Comparison of ENCODE assay signal across 25 cellular contexts in the genomic region with DNA sequence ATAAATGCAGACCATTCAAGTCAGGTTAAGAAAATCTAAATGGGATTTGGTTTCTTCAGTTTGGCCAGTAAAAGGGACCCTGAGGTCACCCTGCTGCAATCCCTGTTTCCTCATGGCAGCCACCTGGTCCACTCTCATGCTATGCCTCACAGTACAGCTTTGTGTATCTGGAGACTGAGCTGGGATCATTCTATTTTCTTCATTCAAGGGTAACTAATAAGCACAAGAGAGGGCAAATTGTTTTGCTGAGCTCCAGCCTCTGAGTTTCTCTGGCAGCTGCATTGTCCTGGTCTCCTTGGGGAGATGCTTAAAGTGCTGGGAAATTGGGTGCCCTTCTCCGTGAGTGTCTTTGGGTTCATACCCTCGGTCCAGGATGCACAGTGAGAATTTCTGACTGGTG.
"Had no signal": no experiment of that assay in that cellular context is flagged by ENCODE, and none has a peak within 500 bp of the region (broad histone marks: within the 10 kb centered on the region; RNA-seq: fewer than 3 reads in every experiment).

No MANE protein-coding gene starts in this region.

- H3K4me1 Mint-ChIP-seq: immature natural killer cell had no signal

- H3K27ac Mint-ChIP-seq: immature natural killer cell; naive thymus-derived CD8-positive, alpha-beta T cell; neural progenitor cell; progenitor cell of endocrine pancreas; stimulated activated naive B cell treated with anti-CD40 and anti-IgM and Interleukin-4, amounts not matched to agents 10 μg/mL and 1 μg/mL and 100 μg/mL, for 72 hours had no signal

- H3K36me3 Mint-ChIP-seq: immature natural killer cell; naive thymus-derived CD8-positive, alpha-beta T cell; neural progenitor cell had no signal

- H3K27me3 ChIP-seq: left lung, neural progenitor cell, ovary, stomach, testis, tibial artery, upper lobe of right lung had no signal

- H3K9me3 Mint-ChIP-seq: immature natural killer cell; naive thymus-derived CD8-positive, alpha-beta T cell; neural progenitor cell had no signal

- H3K9me3 ChIP-seq: left lung, lower lobe of right lung, ovary, stomach, testis, tibial artery, upper lobe of right lung had no signal

- DNase-seq: hypothalamus; immature natural killer cell; kidney; left colon; left lung; lower lobe of right lung; mammary epithelial cell; mesenchymal stem cell; naive thymus-derived CD8-positive, alpha-beta T cell; ovary; right cardiac atrium; stimulated activated CD4-positive, alpha-beta T cell treated with anti-CD3 and anti-CD28 coated beads, Interleukin-12 subunit alpha, Interleukin-12 subunit beta, amount 100 ng/mL, for 4 hours; stimulated activated CD4-positive, alpha-beta T cell treated with anti-CD3 and anti-CD28 coated beads, Interleukin-2, amount 100 ng/mL, for 24 hours; stimulated activated CD4-positive, alpha-beta T cell treated with anti-CD3 and anti-CD28 coated beads, Interleukin-4, amount 100 ng/mL, for 1 hour; stimulated activated naive B cell treated with anti-CD40 and anti-IgM and Interleukin-4, amounts not matched to agents 10 μg/mL and 1 μg/mL and 100 μg/mL, for 72 hours; stimulated activated naive CD8-positive, alpha-beta T cell treated with anti-CD3 and anti-CD28 coated beads, Interleukin-15, Interleukin-2, amounts not matched to agents 100 U/mL and 50 U/mL, for 24 hours; stomach; testis; tibial artery; trophoblast cell; upper lobe of right lung had no signal

- H3K27ac ChIP-seq: left lung, lower lobe of right lung, neural progenitor cell, ovary, skin epidermis, stomach, testis, tibial artery, upper lobe of right lung had no signal

- H3K4me1 ChIP-seq: left lung, lower lobe of right lung, stomach, testis, tibial artery, upper lobe of right lung had no signal

- H3K9ac ChIP-seq: neural progenitor cell had no signal

- H3K4me3 Mint-ChIP-seq: immature natural killer cell; naive thymus-derived CD8-positive, alpha-beta T cell; neural progenitor cell; stimulated activated naive B cell treated with anti-CD40 and anti-IgM and Interleukin-4, amounts not matched to agents 10 μg/mL and 1 μg/mL and 100 μg/mL, for 72 hours had no signal

- H3K36me3 ChIP-seq: left lung, lower lobe of right lung, neural progenitor cell, ovary, stomach, tibial artery, upper lobe of right lung had no signal

- H3K27me3 Mint-ChIP-seq: progenitor cell of endocrine pancreas had no signal

- ATAC-seq: left colon; left lung; lower lobe of right lung; naive thymus-derived CD8-positive, alpha-beta T cell; right cardiac atrium; sciatic nerve; upper lobe of right lung had no signal

- H3K4me2 ChIP-seq: neural progenitor cell had no signal

- H3K4me3 ChIP-seq: left lung, lower lobe of right lung, neural progenitor cell, ovary, skin epidermis, stomach, testis, tibial artery, upper lobe of right lung had no signal

- H2AFZ ChIP-seq: neural progenitor cell had no signal
